ENCODE assay signal across 24 cellular contexts in genomic region chr5:60360355-60360754, GRCh38.
DNase-seq lines count a peak whose midpoint lies in the region; ATAC-seq, FAIRE-seq and TF ChIP-seq lines count a peak whose summit lies in the region.
"Had no signal": no experiment of that assay in that cellular context is flagged by ENCODE, and none has a peak within 500 bp of the region (broad histone marks: within the 10 kb centered on the region; RNA-seq: fewer than 3 reads in every experiment).

No MANE protein-coding gene starts in this region.

- no peak for TF ChIP-seq EP300 in GM12878 (IDR thresholded peaks at IDR 0.05; ENCODE audit: borderline replicate concordance in 1 of 2, control insufficient read depth in 1 of 2, low read depth in 2 of 2, low read length in 2 of 2)

- H3K27me3 ChIP-seq in GM12878 (replicated peaks in 1 of 2; ENCODE audit: control insufficient read depth in 2 of 2, insufficient read depth in 2 of 2, low read length in 1 of 2) = no peaks in the 10 kb centered on the region
- H3K27me3 ChIP-seq: BE2C, BLaER1 had no signal

- no peak overlapping the region for H3K4me3 ChIP-seq in GM12878
- H3K4me3 ChIP-seq: BLaER1 had no signal

- 42% methylated on average over 3 of the region's 3 CpGs for WGBS in GM12878 (ENCODE audit: insufficient coverage, insufficient replicate concordance, low lambda C conversion rate, missing lambda C conversion rate)

- H3K4me2 ChIP-seq in GM12878 (ENCODE audit: control insufficient read depth, insufficient read depth) = no peak overlapping the region
- H3K4me2 ChIP-seq: BLaER1 had no signal

- no peaks in the 10 kb centered on the region for H3K36me3 Mint-ChIP-seq in activated T-helper 17 cell treated with anti-CD3 and anti-CD28 coated beads, Interleukin-2, amount 50 U/mL, for 72 hours (ENCODE audit: low read depth)
- H3K36me3 Mint-ChIP-seq: CD14-positive monocyte; CD4-positive, alpha-beta memory T cell; CD4-positive, CD25-positive, alpha-beta regulatory T cell; CD8-positive, alpha-beta memory T cell had no signal

- DNase-seq in GM12878 (ENCODE audit: low read depth, low spot score) (no peak), myocyte (ENCODE audit: low read depth) (peak; percentile 25), GM12892 (ENCODE audit: insufficient read length) (no peak)
- DNase-seq in stimulated activated CD4-positive, alpha-beta T cell treated with anti-CD3 and anti-CD28 coated beads, Interleukin-12 subunit alpha, Interleukin-12 subunit beta, amount 100 ng/mL, for 4 hours = no peak
- DNase-seq: 8988T; ACHN; BE2C; C1 segment of cervical spinal cord; CD4-positive, alpha-beta memory T cell; CD4-positive, CD25-positive, alpha-beta regulatory T cell; CD8-positive, alpha-beta memory T cell; COR-L47; DMS 273 treated with DMSO at 0.1 percent for 48 hours; DMS153; DMS53; DMS79; DND-41; EL; GDM1 had no signal

- H3K4me1 ChIP-seq in GM12878 (ENCODE audit: control insufficient read depth, insufficient read depth, low read length) = no peaks in the 10 kb centered on the region
- H3K4me1 ChIP-seq: BLaER1 had no signal

- CTCF ChIA-PET in GM12878 (lab: Yijun Ruan, JAX) = interaction anchor here (1.0 to 1.2 kb wide), 2 partner anchors 23 to 65 kb away, joined by 3 to 4 read pairs; no protein-coding TSS in a partner anchor

- TF ChIP-seq POLR2A in GM12878 (IDR thresholded peaks at IDR 0.05; ENCODE audit: low read depth, low read length) = no peak
- no peak for TF ChIP-seq POLR2A in GM12892 (IDR thresholded peaks at IDR 0.05; ENCODE audit: low read depth, low read length)

- no peak overlapping the region for H2AFZ ChIP-seq in GM12878 (ENCODE audit: control insufficient read depth, low read depth, low read length)

- RAD21 ChIA-PET in GM12878 (lab: Charles Lee; ENCODE audit: unreplicated experiment) = no interaction called here

- in situ Hi-C loops in GM12878 (cut with MboI) = no loop called here

- H3K4me3 Mint-ChIP-seq in activated T-helper 17 cell treated with anti-CD3 and anti-CD28 coated beads, Interleukin-2, amount 50 U/mL, for 72 hours = no peak overlapping the region
- H3K4me3 Mint-ChIP-seq: CD14-positive monocyte; CD4-positive, alpha-beta memory T cell; CD4-positive, CD25-positive, alpha-beta regulatory T cell; CD8-positive, alpha-beta memory T cell had no signal

- intact Hi-C loops in GM12878 (cut with micrococcal nuclease; ENCODE audit: unreplicated experiment) = no loop called here

- no peaks in the 10 kb centered on the region for H3K27me3 Mint-ChIP-seq in activated T-helper 17 cell treated with anti-CD3 and anti-CD28 coated beads, Interleukin-2, amount 50 U/mL, for 72 hours
- H3K27me3 Mint-ChIP-seq: CD4-positive, alpha-beta memory T cell; CD4-positive, CD25-positive, alpha-beta regulatory T cell; CD8-positive, alpha-beta memory T cell had no signal

- H4K20me1 ChIP-seq in GM12878 (ENCODE audit: control insufficient read depth, insufficient read depth) = no peaks in the 10 kb centered on the region
- H4K20me1 ChIP-seq: BLaER1 had no signal

- ATAC-seq in GM12878 = no peak
- no peak for ATAC-seq in activated T-helper 17 cell treated with anti-CD3 and anti-CD28 coated beads, Interleukin-2, amount 50 U/mL, for 72 hours (replicated peaks)

- H3K9ac ChIP-seq in GM12878 (ENCODE audit: control insufficient read depth, insufficient read depth, low read length) = no peak overlapping the region
- H3K9ac ChIP-seq: BLaER1 had no signal

- H3K27ac Mint-ChIP-seq in activated T-helper 17 cell treated with anti-CD3 and anti-CD28 coated beads, Interleukin-2, amount 50 U/mL, for 72 hours = no peak overlapping the region
- H3K27ac Mint-ChIP-seq: CD14-positive monocyte; CD4-positive, alpha-beta memory T cell; CD8-positive, alpha-beta memory T cell had no signal

- no peaks in the 10 kb centered on the region for H3K9me3 ChIP-seq in GM12878 (replicated peaks; ENCODE audit: control insufficient read depth, insufficient read depth, low read length)
- H3K9me3 ChIP-seq: BE2C, BLaER1 had no signal

- H3K9me3 Mint-ChIP-seq in activated T-helper 17 cell treated with anti-CD3 and anti-CD28 coated beads, Interleukin-2, amount 50 U/mL, for 72 hours = peaks cover 3% of the 10 kb centered on the region

- SMC1A ChIA-PET in GM12878 (lab: Charles Lee; ENCODE audit: uncharacterized antibody, unreplicated experiment) = interaction anchor here (1.0 to 1.1 kb wide), 2 partner anchors 11 to 66 kb away, joined by 4 to 6 read pairs; no protein-coding TSS in a partner anchor

- H3K36me3 ChIP-seq in GM12878 (ENCODE audit: control insufficient read depth in 2 of 2, insufficient read depth in 2 of 2, low read length in 1 of 2) = no peaks in the 10 kb centered on the region
- H3K36me3 ChIP-seq: BE2C, BLaER1 had no signal

- H3K27ac ChIP-seq in GM12878 (ENCODE audit: control insufficient read depth, insufficient read depth) = no peak overlapping the region
- H3K27ac ChIP-seq: BLaER1 had no signal

- TF ChIP-seq CTCF in GM12878 (IDR thresholded peaks at IDR 0.05 in 2 of 3, conservative IDR thresholded peaks at IDR 0.05 in 1 of 3; ENCODE audit: control insufficient read depth in 2 of 3, extremely low read depth in 1 of 3, insufficient read depth in 1 of 3, low read depth in 3 of 3, low read length in 3 of 3) = no peak

- FAIRE-seq in GM12878 (lab: Jason Lieb, UNC) = no peak
- no peak for FAIRE-seq in GM12892 (lab: Jason Lieb, UNC)
- FAIRE-seq: GM18507, GM19239 had no signal

- no TSS peak for BruUV-seq in GM12878 (replicated peaks; lab: Mats Ljungman, UMichigan)

- H3K79me2 ChIP-seq in GM12878 (ENCODE audit: control insufficient read depth, insufficient read depth, low read length) = no peaks in the 10 kb centered on the region

- POLR2A ChIA-PET in GM12878 (lab: Charles Lee) = no interaction called here

- TF ChIP-seq RAD21 in GM12878 (IDR thresholded peaks at IDR 0.05; ENCODE audit: insufficient read depth, low read depth, low read length) = no peak

- no peaks in the 10 kb centered on the region for H3K4me1 Mint-ChIP-seq in activated T-helper 17 cell treated with anti-CD3 and anti-CD28 coated beads, Interleukin-2, amount 50 U/mL, for 72 hours
- H3K4me1 Mint-ChIP-seq: CD14-positive monocyte; CD4-positive, alpha-beta memory T cell; CD4-positive, CD25-positive, alpha-beta regulatory T cell; CD8-positive, alpha-beta memory T cell had no signal

TF ChIP-seq in GM12878, 131 proteins besides CTCF, POLR2A, EP300 and RAD21:
- TF ChIP-seq RUNX3 (IDR thresholded peaks at IDR 0.05; ENCODE audit: low read length) (peak; percentile 60), CREM (IDR thresholded peaks at IDR 0.05; ENCODE audit: low read depth) (no peak)
